Comparison of ENCODE assay signal across 16 cellular contexts in the genomic region with DNA sequence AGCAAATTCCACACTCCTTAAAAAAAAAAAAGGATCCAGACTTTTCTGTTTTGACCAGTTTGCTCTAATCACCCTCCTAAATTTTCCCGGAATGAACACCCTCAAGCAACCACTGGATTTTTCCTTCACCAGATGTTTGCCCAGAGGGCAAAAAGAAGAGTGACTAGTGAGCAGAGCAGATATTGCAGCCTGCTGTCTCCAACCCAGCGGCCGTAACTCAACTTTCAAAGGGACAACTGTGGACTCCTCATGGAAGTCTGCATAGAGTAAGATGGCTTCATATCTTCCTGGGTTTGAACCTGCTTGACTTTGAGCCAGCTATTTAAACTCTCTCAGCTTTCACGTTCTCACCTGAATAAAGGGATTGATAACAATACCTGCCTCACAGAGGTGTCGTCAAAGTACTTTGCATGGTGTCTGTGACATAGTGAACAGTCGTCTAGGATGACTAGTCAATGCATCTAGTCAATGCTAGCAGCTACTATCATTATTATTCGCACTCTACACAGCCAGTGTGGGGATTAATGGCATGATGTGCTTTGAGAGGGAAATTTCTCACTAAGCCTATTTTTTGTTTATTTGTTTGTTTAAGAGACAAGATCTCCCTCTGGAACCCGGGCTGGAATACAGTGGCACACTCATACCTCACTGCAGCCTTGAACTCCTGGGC.
"Had no signal": no experiment of that assay in that cellular context is flagged by ENCODE, and none has a peak within 500 bp of the region (broad histone marks: within the 10 kb centered on the region; RNA-seq: fewer than 3 reads in every experiment).

No MANE protein-coding gene starts in this region.

- H3K4me1 ChIP-seq: pancreas, thyroid gland had no signal

- H3K4me3 Mint-ChIP-seq: activated naive CD8-positive, alpha-beta T cell; activated T-cell treated with anti-CD3 and anti-CD28 coated beads, Interleukin-2, amount 50 U/mL, for 4 hours; memory B cell; nephron progenitor cell; T-helper 1 cell treated with Interleukin-12 subunit alpha and Interleukin-12 subunit beta and Interleukin-4 antibody, amounts not matched to agents 30 μg/mL and 1 μg/mL, for 36 hours had no signal

- H3K4me1 Mint-ChIP-seq: memory B cell had no signal

- H3K36me3 ChIP-seq: pancreas, thyroid gland had no signal

- H3K36me3 Mint-ChIP-seq: activated naive CD8-positive, alpha-beta T cell; memory B cell had no signal

- FAIRE-seq: endometrium, pancreas, TTC549 had no signal

- H3K27me3 ChIP-seq: pancreas, thyroid gland had no signal

- H3K27ac ChIP-seq: pancreas, thyroid gland had no signal

- H3K27me3 Mint-ChIP-seq: activated naive CD8-positive, alpha-beta T cell; memory B cell had no signal

- H3K27ac Mint-ChIP-seq: activated naive CD8-positive, alpha-beta T cell; memory B cell; T-helper 1 cell treated with Interleukin-12 subunit alpha and Interleukin-12 subunit beta and Interleukin-4 antibody, amounts not matched to agents 30 μg/mL and 1 μg/mL, for 36 hours had no signal

- H3K9me3 Mint-ChIP-seq: activated T-cell treated with anti-CD3 and anti-CD28 coated beads, Interleukin-2, amount 50 U/mL, for 4 hours; memory B cell; nephron progenitor cell; T-helper 1 cell treated with Interleukin-12 subunit alpha and Interleukin-12 subunit beta and Interleukin-4 antibody, amounts not matched to agents 30 μg/mL and 1 μg/mL, for 36 hours had no signal

- H3K4me3 ChIP-seq: pancreas, skin epidermis, thyroid gland had no signal

- DNase-seq: activated CD4-positive, alpha-beta T cell treated with anti-CD3 and anti-CD28 coated beads, Interleukin-2, amount 50 U/mL, for 4 hours; activated CD4-positive, CD25-positive, alpha-beta regulatory T cell; activated gamma-delta T cell; activated T-cell treated with anti-CD3 and anti-CD28 coated beads, Interleukin-2, amount 50 U/mL, for 4 hours; anterior cingulate cortex; nephron progenitor cell; pancreas; retina; thyroid gland had no signal

- H3K9me3 ChIP-seq: pancreas, thyroid gland had no signal

- ATAC-seq: activated T-cell treated with anti-CD3 and anti-CD28 coated beads, Interleukin-2, amount 50 U/mL, for 4 hours; esophagus mucosa; pancreas had no signal
